Comparison of ENCODE assay signal across 1 cellular context in the genomic region with DNA sequence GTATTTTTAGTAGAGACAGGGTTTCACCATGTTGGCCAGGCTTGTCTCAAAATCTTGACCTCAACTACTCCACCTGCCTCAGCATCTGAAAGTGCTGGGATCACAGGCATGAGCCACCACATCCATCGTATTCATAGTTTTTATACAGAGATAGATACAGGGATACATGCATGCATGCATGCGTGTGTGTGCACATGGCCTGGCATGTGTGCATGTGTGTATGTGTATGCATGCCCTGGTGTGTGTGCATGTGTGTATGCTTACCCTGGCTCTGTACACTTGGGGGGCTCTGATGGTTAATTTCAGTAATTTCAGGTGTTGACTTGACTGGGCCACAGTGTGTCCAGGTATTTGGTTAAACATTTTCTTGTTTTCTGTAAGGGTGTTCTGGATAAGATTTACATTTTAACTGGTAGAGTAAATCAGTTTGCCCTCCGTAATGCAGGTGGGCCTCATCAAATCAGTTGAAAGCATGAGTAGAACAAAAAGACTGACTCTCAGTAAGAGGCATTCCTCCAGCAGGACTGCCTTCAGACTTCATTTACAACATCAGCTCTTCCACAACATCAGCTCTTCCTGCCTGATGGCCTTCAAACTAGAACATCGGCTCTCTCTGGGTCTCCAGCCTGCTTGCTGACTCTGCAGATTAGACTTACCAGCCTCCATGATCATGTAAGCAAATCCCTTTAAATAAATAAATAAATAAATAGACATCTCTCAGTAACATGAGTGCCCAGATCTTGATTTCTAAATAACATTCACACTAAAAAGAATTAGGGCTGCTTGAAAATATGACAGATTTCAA.
TF ChIP-seq lines count a peak whose summit lies in the region.

No MANE protein-coding gene starts in this region.

TF ChIP-seq in HepG2, 621 proteins besides CTCF, POLR2A, EP300 and RAD21 (continued from another document):
- TF ChIP-seq ARID3A (IDR thresholded peaks at IDR 0.05; ENCODE audit: low read depth, low read length) = no peak
- no peak for TF ChIP-seq ZNF160 (CRISPR knock-in tag; IDR thresholded peaks at IDR 0.05)
- no peak for TF ChIP-seq ZBTB26 (CRISPR knock-in tag; IDR thresholded peaks at IDR 0.05; ENCODE audit: borderline replicate concordance)
- no peak for TF ChIP-seq MLLT10 (CRISPR knock-in tag; IDR thresholded peaks at IDR 0.05)
- TF ChIP-seq, protein P1, sequence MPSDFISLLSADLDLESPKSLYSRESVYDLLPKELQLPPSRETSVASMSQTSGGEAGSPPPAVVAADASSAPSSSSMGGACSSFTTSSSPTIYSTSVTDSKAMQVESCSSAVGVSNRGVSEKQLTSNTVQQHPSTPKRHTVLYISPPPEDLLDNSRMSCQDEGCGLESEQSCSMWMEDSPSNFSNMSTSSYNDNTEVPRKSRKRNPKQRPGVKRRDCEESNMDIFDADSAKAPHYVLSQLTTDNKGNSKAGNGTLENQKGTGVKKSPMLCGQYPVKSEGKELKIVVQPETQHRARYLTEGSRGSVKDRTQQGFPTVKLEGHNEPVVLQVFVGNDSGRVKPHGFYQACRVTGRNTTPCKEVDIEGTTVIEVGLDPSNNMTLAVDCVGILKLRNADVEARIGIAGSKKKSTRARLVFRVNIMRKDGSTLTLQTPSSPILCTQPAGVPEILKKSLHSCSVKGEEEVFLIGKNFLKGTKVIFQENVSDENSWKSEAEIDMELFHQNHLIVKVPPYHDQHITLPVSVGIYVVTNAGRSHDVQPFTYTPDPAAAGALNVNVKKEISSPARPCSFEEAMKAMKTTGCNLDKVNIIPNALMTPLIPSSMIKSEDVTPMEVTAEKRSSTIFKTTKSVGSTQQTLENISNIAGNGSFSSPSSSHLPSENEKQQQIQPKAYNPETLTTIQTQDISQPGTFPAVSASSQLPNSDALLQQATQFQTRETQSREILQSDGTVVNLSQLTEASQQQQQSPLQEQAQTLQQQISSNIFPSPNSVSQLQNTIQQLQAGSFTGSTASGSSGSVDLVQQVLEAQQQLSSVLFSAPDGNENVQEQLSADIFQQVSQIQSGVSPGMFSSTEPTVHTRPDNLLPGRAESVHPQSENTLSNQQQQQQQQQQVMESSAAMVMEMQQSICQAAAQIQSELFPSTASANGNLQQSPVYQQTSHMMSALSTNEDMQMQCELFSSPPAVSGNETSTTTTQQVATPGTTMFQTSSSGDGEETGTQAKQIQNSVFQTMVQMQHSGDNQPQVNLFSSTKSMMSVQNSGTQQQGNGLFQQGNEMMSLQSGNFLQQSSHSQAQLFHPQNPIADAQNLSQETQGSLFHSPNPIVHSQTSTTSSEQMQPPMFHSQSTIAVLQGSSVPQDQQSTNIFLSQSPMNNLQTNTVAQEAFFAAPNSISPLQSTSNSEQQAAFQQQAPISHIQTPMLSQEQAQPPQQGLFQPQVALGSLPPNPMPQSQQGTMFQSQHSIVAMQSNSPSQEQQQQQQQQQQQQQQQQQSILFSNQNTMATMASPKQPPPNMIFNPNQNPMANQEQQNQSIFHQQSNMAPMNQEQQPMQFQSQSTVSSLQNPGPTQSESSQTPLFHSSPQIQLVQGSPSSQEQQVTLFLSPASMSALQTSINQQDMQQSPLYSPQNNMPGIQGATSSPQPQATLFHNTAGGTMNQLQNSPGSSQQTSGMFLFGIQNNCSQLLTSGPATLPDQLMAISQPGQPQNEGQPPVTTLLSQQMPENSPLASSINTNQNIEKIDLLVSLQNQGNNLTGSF (CRISPR knock-in tag; IDR thresholded peaks at IDR 0.05) = no peak
- no peak for TF ChIP-seq ISL2 (CRISPR knock-in tag; IDR thresholded peaks at IDR 0.05)
- TF ChIP-seq ZNF326 (CRISPR knock-in tag; IDR thresholded peaks at IDR 0.05; ENCODE audit: borderline replicate concordance) = no peak
- no peak for TF ChIP-seq SRF (IDR thresholded peaks at IDR 0.05; ENCODE audit: low read depth, low read length)
- TF ChIP-seq HOXA7 (CRISPR knock-in tag; IDR thresholded peaks at IDR 0.05) = no peak
- TF ChIP-seq ZZZ3 (CRISPR knock-in tag; IDR thresholded peaks at IDR 0.05; ENCODE audit: borderline replicate concordance) = no peak
- no peak for TF ChIP-seq MXI1 (IDR thresholded peaks at IDR 0.05; ENCODE audit: borderline replicate concordance, low read depth, low read length)
